Comparison of ENCODE assay signal across 1 cellular context in genomic region chr21:45515241-45516061, GRCh38.
TF ChIP-seq lines count a peak whose summit lies in the region.

No MANE protein-coding gene starts in this region.

TF ChIP-seq in H1, 55 proteins besides CTCF, POLR2A, EP300 and RAD21:
- no peak for TF ChIP-seq NANOG (IDR thresholded peaks at IDR 0.05; ENCODE audit: insufficient read depth, low read depth, low read length, poor library complexity, severe bottlenecking)
- TF ChIP-seq TCF12 (IDR thresholded peaks at IDR 0.05; ENCODE audit: low read depth, low read length) = no peak
- no peak for TF ChIP-seq KDM1A (IDR thresholded peaks at IDR 0.05; ENCODE audit: borderline replicate concordance, low read length)
- no peak for TF ChIP-seq SIN3A (conservative IDR thresholded peaks at IDR 0.05 in 1 of 2, IDR thresholded peaks at IDR 0.05 in 1 of 2; ENCODE audit: low read depth in 1 of 2, low read length in 2 of 2)
- TF ChIP-seq, protein P1, sequence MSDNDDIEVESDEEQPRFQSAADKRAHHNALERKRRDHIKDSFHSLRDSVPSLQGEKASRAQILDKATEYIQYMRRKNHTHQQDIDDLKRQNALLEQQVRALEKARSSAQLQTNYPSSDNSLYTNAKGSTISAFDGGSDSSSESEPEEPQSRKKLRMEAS (IDR thresholded peaks at IDR 0.05) = no peak
- no peak for TF ChIP-seq SAP30 (IDR thresholded peaks at IDR 0.05; ENCODE audit: insufficient read depth, insufficient replicate concordance, low read length)
- TF ChIP-seq CHD1 (IDR thresholded peaks at IDR 0.05; ENCODE audit: low read depth, low read length) = no peak
- no peak for TF ChIP-seq HDAC6 (IDR thresholded peaks at IDR 0.05; ENCODE audit: low read depth, low read length)
- TF ChIP-seq RBBP5 (IDR thresholded peaks at IDR 0.05; ENCODE audit: borderline replicate concordance, low read depth, low read length) = no peak
- no peak for TF ChIP-seq CEBPB (IDR thresholded peaks at IDR 0.05; ENCODE audit: low read depth, low read length)
- TF ChIP-seq GABPA (IDR thresholded peaks at IDR 0.05; ENCODE audit: borderline replicate concordance, insufficient read depth, low read length) = no peak
- no peak for TF ChIP-seq TAF1 (IDR thresholded peaks at IDR 0.05; ENCODE audit: low read depth, low read length)
- no peak for TF ChIP-seq RXRA (IDR thresholded peaks at IDR 0.05; ENCODE audit: insufficient read depth, low read depth, low read length)
- TF ChIP-seq EZH2 (IDR thresholded peaks at IDR 0.05; ENCODE audit: low read depth, low read length, severe bottlenecking) = no peak
